24 cellular contexts compared by ENCODE assay signal in genomic region chr9:134929560-134930158, GRCh38. TPM values are rescaled to one million over a fixed set of nuclear protein-coding genes. Genes with fewer than 3 reads are reported as not detected.
DNase-seq lines count a peak whose midpoint lies in the region; ATAC-seq, FAIRE-seq and TF ChIP-seq lines count a peak whose summit lies in the region.
"Had no signal": no experiment of that assay in that cellular context is flagged by ENCODE, and none has a peak within 500 bp of the region (broad histone marks: within the 10 kb centered on the region; RNA-seq: fewer than 3 reads in every experiment).

No MANE protein-coding gene starts in this region.

- no peaks in the 10 kb centered on the region for H3K4me1 Mint-ChIP-seq in chondrocyte (ENCODE audit: low read depth)

- H4K20me1 ChIP-seq in DOHH2 (ENCODE audit: control insufficient read depth, insufficient read depth, low read depth, low read length): no peaks in the 10 kb centered on the region

- no peak for TF ChIP-seq POLR2A in GM12891 (IDR thresholded peaks at IDR 0.05; ENCODE audit: low read depth, low read length)

- H3K4me3 ChIP-seq in DOHH2 (ENCODE audit: low read length): peak overlapping the region; percentile 55
- H3K4me3 ChIP-seq: pancreas, right lobe of liver had no signal

- ATAC-seq in GM21576 (IDR thresholded peaks at IDR 0.05; ENCODE audit: unreplicated experiment): peak; percentile 5
- ATAC-seq in sciatic nerve: peak; percentile 13

- intact Hi-C loops in sciatic nerve (cut with DNase I): no loop called here

- no peak overlapping the region for H3K4me3 Mint-ChIP-seq in chondrocyte (ENCODE audit: unreplicated experiment)
- H3K4me3 Mint-ChIP-seq: activated T-cell treated with anti-CD3 and anti-CD28 coated beads, Interleukin-2, amount 50 U/mL, for 4 hours had no signal

- H3K27ac Mint-ChIP-seq in chondrocyte (ENCODE audit: unreplicated experiment): no peak overlapping the region

- DNase-seq in chondrocyte (ENCODE audit: low spot score) (peak; percentile 93), sciatic nerve (ENCODE audit: low spot score) (no peak), D721Med (ENCODE audit: insufficient read length, low spot score) (no peak), GM12891 (ENCODE audit: insufficient read length, low spot score) (no peak), DMS 273 treated with DMSO at 0.1 percent for 48 hours (lab: John Stamatoyannopoulos, UW) (no peak)
- no peak for DNase-seq in activated CD4-positive, alpha-beta T cell treated with anti-CD3 and anti-CD28 coated beads, Interleukin-2, amount 50 U/mL, for 4 hours
- DNase-seq: activated naive CD4-positive, alpha-beta T cell; activated T-cell treated with anti-CD3 and anti-CD28 coated beads, Interleukin-2, amount 50 U/mL, for 4 hours; CD4-positive, alpha-beta memory T cell; dermis blood vessel endothelial cell; DMS79; glutamatergic neuron; mesenchymal stem cell; NCI-H187; NCI-H526 treated with DMSO at 0.1 percent for 48 hours; SHP77 treated with DMSO at 0.1 percent for 48 hours had no signal

- FAIRE-seq in D721Med (lab: Jason Lieb, UNC) (no peak), GM12891 (lab: Jason Lieb, UNC) (no peak)
- FAIRE-seq: pancreas had no signal

- no peak for TF ChIP-seq CTCF in DOHH2 (IDR thresholded peaks at IDR 0.05; ENCODE audit: low read depth, low read length, poor library complexity, severe bottlenecking)
- TF ChIP-seq CTCF in chondrocyte (IDR thresholded peaks at IDR 0.05): no peak
- no peak for TF ChIP-seq CTCF in D721Med (IDR thresholded peaks at IDR 0.05; ENCODE audit: insufficient read depth, missing control alignments)

- H3K36me3 Mint-ChIP-seq in chondrocyte (ENCODE audit: low read depth): no peaks in the 10 kb centered on the region
- H3K36me3 Mint-ChIP-seq: CD4-positive, alpha-beta memory T cell had no signal

- no peaks in the 10 kb centered on the region for H3F3A ChIP-seq in DOHH2 (ENCODE audit: control insufficient read depth, insufficient read depth)

- H3K4me2 ChIP-seq in DOHH2 (ENCODE audit: low read length): peak overlapping the region; percentile 93

- H3K9me3 ChIP-seq in DOHH2 (ENCODE audit: control insufficient read depth, insufficient read depth, low read length): no peaks in the 10 kb centered on the region
- H3K9me3 ChIP-seq: pancreas, right lobe of liver had no signal

- H3K4me1 ChIP-seq in DOHH2 (ENCODE audit: control insufficient read depth, low read length): peaks cover 60% of the 10 kb centered on the region
- H3K4me1 ChIP-seq: pancreas, right lobe of liver had no signal

- H3K9me2 ChIP-seq in DOHH2 (replicated peaks; ENCODE audit: control insufficient read depth, low read length): no peaks in the 10 kb centered on the region

- no peaks in the 10 kb centered on the region for H3K27me3 ChIP-seq in DOHH2 (ENCODE audit: control insufficient read depth, low read length)
- H3K27me3 ChIP-seq: right lobe of liver had no signal

- no peaks in the 10 kb centered on the region for H3K36me3 ChIP-seq in DOHH2 (ENCODE audit: control insufficient read depth, low read length)
- H3K36me3 ChIP-seq: pancreas, right lobe of liver had no signal

- H3K27ac ChIP-seq in DOHH2 (ENCODE audit: low read depth, low read length): peak overlapping the region; percentile 83
- H3K27ac ChIP-seq: pancreas, right lobe of liver had no signal

- no peaks in the 10 kb centered on the region for H3K79me2 ChIP-seq in DOHH2 (ENCODE audit: control insufficient read depth, low read length)

- H3K27me3 Mint-ChIP-seq in chondrocyte (ENCODE audit: low read depth): peaks cover 35% of the 10 kb centered on the region

- H3K9me3 Mint-ChIP-seq in chondrocyte (ENCODE audit: low read depth): no peaks in the 10 kb centered on the region
- H3K9me3 Mint-ChIP-seq: activated T-cell treated with anti-CD3 and anti-CD28 coated beads, Interleukin-2, amount 50 U/mL, for 4 hours; CD4-positive, alpha-beta memory T cell had no signal

TF ChIP-seq in GM12891, 5 proteins besides CTCF, POLR2A, EP300 and RAD21:
- no peak for TF ChIP-seq POLR2AphosphoS5 (IDR thresholded peaks at IDR 0.05; ENCODE audit: low read depth, low read length)
- TF ChIP-seq POU2F2 (IDR thresholded peaks at IDR 0.05; ENCODE audit: low read depth, low read length): no peak
- no peak for TF ChIP-seq SPI1 (IDR thresholded peaks at IDR 0.05; ENCODE audit: low read depth, low read length)
- TF ChIP-seq TAF1 (IDR thresholded peaks at IDR 0.05; ENCODE audit: low read depth, low read length): no peak
- TF ChIP-seq PAX5 (IDR thresholded peaks at IDR 0.05; ENCODE audit: insufficient read depth, low read length, severe bottlenecking): no peak

RNA-seq across cellular contexts. Expression of gene FCN1, which starts 11.9 kb away (rescaled TPM):
- not detected in 3 replicates for total RNA-seq in chondrocyte
- 16.1 TPM for total RNA-seq in sciatic nerve
- polyA plus RNA-seq in GM12891 (2012; ENCODE audit: low read depth, missing spikeins): not detected
- total RNA-seq: activated CD8-positive, alpha-beta memory T cell treated with anti-CD3 and anti-CD28 coated beads for 36 hours; activated T-cell treated with anti-CD3 and anti-CD28 coated beads, Interleukin-2, amount 50 U/mL, for 4 hours; dermis blood vessel endothelial cell; HT1080 had no signal

RNA-seq across cellular contexts. Expression of gene FCN2, which starts 49.0 kb away (rescaled TPM):
- total RNA-seq in chondrocyte (not detected in 3 replicates), sciatic nerve (not detected)
- not detected for polyA plus RNA-seq in GM12891 (2012; ENCODE audit: low read depth, missing spikeins)
- total RNA-seq: activated CD8-positive, alpha-beta memory T cell treated with anti-CD3 and anti-CD28 coated beads for 36 hours; activated T-cell treated with anti-CD3 and anti-CD28 coated beads, Interleukin-2, amount 50 U/mL, for 4 hours; cardiac septum; CD4-positive, alpha-beta memory T cell; dermis blood vessel endothelial cell; HT1080; temporal lobe had no signal
- polyA plus RNA-seq: CD4-positive, alpha-beta memory T cell had no signal

Comparison
In these comparisons a context has a peak if more than half of its experiments do, and no peak if none do; other contexts are left out.
1. RNA of gene FCN1, which starts 11.9 kb away (total RNA-seq): 16.1 TPM in sciatic nerve (single experiment); not detected in chondrocyte; every median in the first group is over 10 times any median in the second.